Comparison of ENCODE assay signal across 8 cellular contexts in the genomic region with DNA sequence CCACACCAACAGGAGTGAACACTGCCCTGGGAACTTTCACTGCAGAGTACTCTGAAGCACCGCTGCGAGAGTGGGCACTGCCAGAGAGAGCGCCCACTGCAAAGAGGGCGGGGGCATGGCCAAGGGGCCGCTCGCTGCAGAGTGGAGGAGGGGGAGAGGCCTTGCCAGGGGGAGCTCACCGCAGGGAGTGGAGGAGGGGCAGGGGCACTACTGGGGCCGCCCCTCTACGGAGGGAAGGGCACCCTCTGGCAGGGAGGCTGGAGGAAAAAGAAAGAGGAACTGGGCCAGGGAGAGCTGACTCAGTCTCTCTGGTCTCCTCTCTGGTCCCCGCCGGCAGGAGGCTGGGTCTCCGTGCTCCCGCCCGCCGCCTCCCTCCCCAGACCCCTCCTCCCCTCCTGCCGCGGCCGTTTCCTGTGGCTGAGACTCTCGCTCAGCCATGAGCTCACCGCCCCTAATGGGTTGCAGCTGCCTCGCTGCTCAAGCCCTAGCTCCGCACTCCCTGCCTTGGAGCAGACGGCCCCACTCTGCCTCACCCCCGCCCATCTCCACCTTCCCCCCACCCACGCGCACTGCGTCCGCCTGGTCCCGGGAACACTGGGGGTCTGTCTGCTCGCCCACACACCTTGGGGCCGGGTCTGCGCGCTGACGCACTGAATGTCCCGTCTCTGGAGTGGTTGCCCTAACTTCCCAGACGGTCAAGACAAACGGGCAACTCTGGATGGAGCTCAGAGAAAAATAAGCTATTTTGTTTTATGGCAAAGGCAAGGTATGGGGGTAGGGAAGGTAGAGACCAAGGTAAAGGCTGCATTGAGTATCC. TPM values are rescaled to one million over a fixed set of nuclear protein-coding genes. Genes with fewer than 3 reads are reported as not detected.
DNase-seq lines count a peak whose midpoint lies in the region; ATAC-seq and TF ChIP-seq lines count a peak whose summit lies in the region.

No MANE protein-coding gene starts in this region.

- intact Hi-C loops in spleen (cut with DNase I; ENCODE audit: low total_unique reads): no loop called here

- ATAC-seq in GM18502 (IDR thresholded peaks at IDR 0.05; ENCODE audit: poor library complexity, unreplicated experiment) (peak; percentile 78), HG02884 (IDR thresholded peaks at IDR 0.05; ENCODE audit: unreplicated experiment) (peak; percentile 58)

- H3K27ac Mint-ChIP-seq in T-helper 2 cell treated with Interferon-gamma antibody and Interleukin-4, amounts not matched to agents 5 μg/mL and 100 μg/mL, for 36 hours: no peak overlapping the region

- no peaks in the 10 kb centered on the region for H3K9me3 Mint-ChIP-seq in T-helper 2 cell treated with Interferon-gamma antibody and Interleukin-4, amounts not matched to agents 5 μg/mL and 100 μg/mL, for 36 hours

- H3K36me3 ChIP-seq in ACC112 (ENCODE audit: insufficient read depth, low read length): peaks cover 7% of the 10 kb centered on the region; the same call in 1 of the 2 replicates
- H3K36me3 ChIP-seq in spleen: peaks cover 0 to 38% (median 12%) of the 10 kb centered on the region in 6 donors

- H2AFZ ChIP-seq in ACC112 (ENCODE audit: low read length, unreplicated experiment): no peak overlapping the region

- DNase-seq in NCI-H2029 (lab: John Stamatoyannopoulos, UW): peak; percentile 84
- no peak for DNase-seq in T-helper 2 cell treated with Interferon-gamma antibody and Interleukin-4, amounts not matched to agents 5 μg/mL and 100 μg/mL, for 36 hours (ENCODE audit: low spot score)
- peak; percentile 94 for DNase-seq in coronary artery (ENCODE audit: low spot score)
- peak; percentile 96 for DNase-seq in spleen

- peaks cover 4% of the 10 kb centered on the region for H3K79me2 ChIP-seq in ACC112 (ENCODE audit: control insufficient read depth, insufficient read depth, low read length, unreplicated experiment)

- H3K27ac ChIP-seq in ACC112 (ENCODE audit: low read depth, low read length): peak overlapping the region; percentile 80
- H3K27ac ChIP-seq in coronary artery: peak overlapping the region; percentile 93 to 97
- peak overlapping the region; percentile 86 for H3K27ac ChIP-seq in layer of hippocampus (ENCODE audit: low read depth, low read length)
- H3K27ac ChIP-seq in spleen: peak overlapping the region; percentile 74 to 94 (median 90)

- peaks cover 22% of the 10 kb centered on the region for H3K4me1 Mint-ChIP-seq in T-helper 2 cell treated with Interferon-gamma antibody and Interleukin-4, amounts not matched to agents 5 μg/mL and 100 μg/mL, for 36 hours (ENCODE audit: low read depth)

- no peak for TF ChIP-seq POLR2A in spleen (IDR thresholded peaks at IDR 0.05)

- TF ChIP-seq CTCF in coronary artery (IDR thresholded peaks at IDR 0.05) (no peak), spleen (IDR thresholded peaks at IDR 0.05 in 8 of 11, conservative IDR thresholded peaks at IDR 0.05 in 3 of 11) (peak in 4 of 11 experiments; percentile 16 to 51 (median 30))

- H3K36me3 Mint-ChIP-seq in T-helper 2 cell treated with Interferon-gamma antibody and Interleukin-4, amounts not matched to agents 5 μg/mL and 100 μg/mL, for 36 hours (ENCODE audit: low read depth): no peaks in the 10 kb centered on the region

- 1 to 2% (median 1%) methylated on average over 30 to 37 of the region's 37 CpGs for WGBS in spleen, 5 donors

- H3K4me3 ChIP-seq in ACC112 (ENCODE audit: low read depth, low read length) (peak overlapping the region; percentile 92), coronary artery (peak overlapping the region; percentile 80), spleen (peak overlapping the region; percentile 47 to 84 (median 66))

- H3K4me3 Mint-ChIP-seq in T-helper 2 cell treated with Interferon-gamma antibody and Interleukin-4, amounts not matched to agents 5 μg/mL and 100 μg/mL, for 36 hours: peak overlapping the region; percentile 77

- peaks cover 69% of the 10 kb centered on the region for H3K27me3 Mint-ChIP-seq in T-helper 2 cell treated with Interferon-gamma antibody and Interleukin-4, amounts not matched to agents 5 μg/mL and 100 μg/mL, for 36 hours (ENCODE audit: low read depth)

- no peaks in the 10 kb centered on the region for H3K9me3 ChIP-seq in spleen

- H3K27me3 ChIP-seq in ACC112 (ENCODE audit: insufficient read depth, low read length) (no peaks in the 10 kb centered on the region), layer of hippocampus (ENCODE audit: control insufficient read depth, insufficient read depth, low read length) (no peaks in the 10 kb centered on the region), spleen (replicated peaks in 1 of 7) (peaks cover 0 to 57% (median 17%) of the 10 kb centered on the region in 7 donors)

- H3K4me1 ChIP-seq in ACC112 (ENCODE audit: control insufficient read depth, insufficient read depth, low read length, unreplicated experiment) (peaks cover 26% of the 10 kb centered on the region), spleen (peaks cover 31 to 82% (median 59%) of the 10 kb centered on the region in 6 donors)

RNA-seq across cellular contexts. Expression of a gene that starts 1.3 kb away (rescaled TPM):
- total RNA-seq in spleen: 100 to 1,000 TPM in 4 of 7 donors, 10 to 100 TPM in 3; 57.0 to 151 (median 102) TPM
- polyA plus RNA-seq in spleen: 10 to 100 TPM in 2 of 3 donors, 1 to 10 TPM in 1; 9.8 to 47.1 (median 17.7) TPM

RNA-seq across cellular contexts. Expression of a gene that starts 13.8 kb away (rescaled TPM):
- not detected for total RNA-seq in spleen
- not detected for polyA plus RNA-seq in spleen

RNA-seq across cellular contexts. Expression of a gene that starts 27.0 kb away (rescaled TPM):
- 10 to 100 TPM; 10.7 to 26.7 (median 16.6) TPM for total RNA-seq in spleen
- polyA plus RNA-seq in spleen: 10 to 100 TPM in 1 of 3 donors, 1 to 10 TPM in 2; 5.5 to 11.8 (median 5.5) TPM

RNA-seq across cellular contexts. Expression of a gene that starts 29.3 kb away (rescaled TPM):
- total RNA-seq in spleen: not detected
- polyA plus RNA-seq in spleen: not detected

RNA-seq across cellular contexts. Expression of a gene that starts 29.4 kb away (rescaled TPM):
- total RNA-seq in spleen: 1 to 10 TPM in 1 of 7 donors, under 1 TPM in 1, not detected in 5; 0.57 to 1.5 TPM
- under 1 TPM; 0.11 to 0.29 (median 0.15) TPM for polyA plus RNA-seq in spleen
